ENCODE assay signal across 21 cellular contexts in genomic region chr10:70728328-70728727, GRCh38. TPM values are rescaled to one million over a fixed set of nuclear protein-coding genes. Genes with fewer than 3 reads are reported as not detected.
"Had no signal": no experiment of that assay in that cellular context is flagged by ENCODE, and none has a peak within 500 bp of the region (broad histone marks: within the 10 kb centered on the region; RNA-seq: fewer than 3 reads in every experiment).

No MANE protein-coding gene starts in this region.

- DNase-seq: IMR-90, Karpas-422, KG1, MM.1S, NCI-H1092 treated with DMSO at 0.1 percent for 48 hours, NCI-H1436, NCI-H187, NCI-H2029, NCI-H2081 treated with DMSO at 0.1 percent for 48 hours, NCI-H2171, NCI-H226, NCI-H446, NCI-H510A, NCI-H524 treated with DMSO at 0.1 percent for 48 hours, NCI-H69, NCI-H774, RPMI8226, SHP77 treated with DMSO at 0.1 percent for 48 hours, SJCRH30 had no signal

- ATAC-seq: SK-N-SH treated with all-trans-retinoic acid at 6 μM for 48 hours had no signal

RNA-seq across cellular contexts. Expression of gene TBATA, which starts 56.8 kb away (rescaled TPM):
- total RNA-seq: HT-29, IMR-90, SJCRH30 had no signal
